Comparison of ENCODE assay signal across 8 cellular contexts in genomic region chr17:4967539-4968165, GRCh38. TPM values are rescaled to one million over a fixed set of nuclear protein-coding genes. Genes with fewer than 3 reads are reported as not detected.
A peak's percentile ranks its signal among the peaks of the same experiment; 100 is the strongest.
DNase-seq lines count a peak whose midpoint lies in the region; ATAC-seq and TF ChIP-seq lines count a peak whose summit lies in the region.

SPAG7 (minus strand) TSS chr17:4967817; CDS start chr17:4967804, 13 bp downstream.

- peak within 1 kb of the TSS; percentile 74 to 98 (median 97) for H3K4me3 ChIP-seq in liver (ENCODE audit: low read depth in 1 of 3, low read length in 3 of 3)

- peak within 1 kb of the TSS; percentile 84 to 92 for H3K9ac ChIP-seq in liver (ENCODE audit: low read depth in 1 of 2, low read length in 2 of 2)

- peaks cover 0 to 5% (median 3%) of the 10 kb centered on the region in 4 donors for H3K36me3 ChIP-seq in liver (ENCODE audit: control insufficient read depth in 4 of 4, insufficient read depth in 3 of 4, low read depth in 1 of 4, low read length in 3 of 4)

- H3K4me1 ChIP-seq in liver (ENCODE audit: control insufficient read depth in 4 of 4, insufficient read depth in 4 of 4, low read length in 3 of 4): peaks cover 7 to 47% (median 30%) of the 10 kb centered on the region in 4 donors

- TF ChIP-seq CTCF in C4-2B (conservative IDR thresholded peaks at IDR 0.05) (no peak), liver (IDR thresholded peaks at IDR 0.05; ENCODE audit: low read depth, low read length, missing input control) (no peak)

- H3K9me3 ChIP-seq in liver (ENCODE audit: control insufficient read depth in 4 of 4, low read length in 3 of 4): no peaks in the 10 kb centered on the region

- WGBS in liver: under 1% methylated on average over 43 of the region's 43 CpGs

- H3K27ac ChIP-seq in C4-2B (peak within 1 kb of the TSS; percentile 95), liver (ENCODE audit: low read depth in 1 of 2, low read length in 2 of 2) (peak within 1 kb of the TSS; percentile 97 to 99)

- no peaks in the 10 kb centered on the region for H3K27me3 ChIP-seq in liver (ENCODE audit: control insufficient read depth in 4 of 4, insufficient read depth in 4 of 4, low read length in 3 of 4)

- DNase-seq in NCI-H69 (lab: John Stamatoyannopoulos, UW): peak; percentile 93
- DNase-seq in activated CD4-positive, alpha-beta T cell treated with anti-CD3 and anti-CD28 coated beads, Interleukin-2, amount 50 U/mL, for 24 hours (ENCODE audit: low read depth in 1 of 2, low spot score in 1 of 2): peak; percentile 88 to 91
- peak; percentile 93 for DNase-seq in dedifferentiated amniotic fluid mesenchymal stem cell (ENCODE audit: extremely low spot score)
- DNase-seq in stimulated activated CD4-positive, alpha-beta T cell treated with anti-CD3 and anti-CD28 coated beads, Interleukin-4, amount 100 ng/mL, for 1 hour: peak; percentile 89

- peak; percentile 62 to 72 for TF ChIP-seq RAD21 in liver (IDR thresholded peaks at IDR 0.05)

- ATAC-seq in GM19372 (IDR thresholded peaks at IDR 0.05; ENCODE audit: low read depth, unreplicated experiment) (peak; percentile 61), HG03521 (IDR thresholded peaks at IDR 0.05; ENCODE audit: unreplicated experiment) (peak; percentile 62)

TF ChIP-seq in liver, 16 proteins besides CTCF, POLR2A, EP300 and RAD21:
- TF ChIP-seq FOXA1 (IDR thresholded peaks at IDR 0.05) (no peak), YY1 (IDR thresholded peaks at IDR 0.05) (peak; percentile 99), NR2F2 (IDR thresholded peaks at IDR 0.05) (no peak), MAX (IDR thresholded peaks at IDR 0.05) (no peak), RXRA (IDR thresholded peaks at IDR 0.05) (no peak), HNF4G (IDR thresholded peaks at IDR 0.05) (peak; percentile 18), ATF3 (IDR thresholded peaks at IDR 0.05) (no peak), ZBTB33 (IDR thresholded peaks at IDR 0.05) (peak; percentile 10), TAF1 (conservative IDR thresholded peaks at IDR 0.05) (peak; percentile 17), EGR1 (IDR thresholded peaks at IDR 0.05; ENCODE audit: low read depth in 2 of 2) (peak; percentile 95 to 97), JUND (IDR thresholded peaks at IDR 0.05) (peak; percentile 26 to 50), SP1 (IDR thresholded peaks at IDR 0.05) (peak; percentile 74), REST (IDR thresholded peaks at IDR 0.05) (peak; percentile 57), FOXA2 (IDR thresholded peaks at IDR 0.05) (no peak), GABPA (IDR thresholded peaks at IDR 0.05 in 1 of 2, conservative IDR thresholded peaks at IDR 0.05 in 1 of 2) (peak in 1 of 2 donors; percentile 56), HNF4A (conservative IDR thresholded peaks at IDR 0.05) (no peak)

RNA-seq across cellular contexts. Expression of gene SPAG7, which starts in this region (rescaled TPM):
- 10 to 100 TPM; 18.6 to 19.8 TPM for total RNA-seq in liver
- 10 to 100 TPM; 32.1 to 66.3 TPM for polyA plus RNA-seq in liver

Comparison
In these comparisons a context has a peak if more than half of its experiments do, and no peak if none do; other contexts are left out.
1. Peak in every context shown above with its lines: DNase-seq, ATAC-seq, H3K4me3 ChIP-seq and H3K27ac ChIP-seq.